9 cellular contexts compared by ENCODE assay signal in the genomic region with DNA sequence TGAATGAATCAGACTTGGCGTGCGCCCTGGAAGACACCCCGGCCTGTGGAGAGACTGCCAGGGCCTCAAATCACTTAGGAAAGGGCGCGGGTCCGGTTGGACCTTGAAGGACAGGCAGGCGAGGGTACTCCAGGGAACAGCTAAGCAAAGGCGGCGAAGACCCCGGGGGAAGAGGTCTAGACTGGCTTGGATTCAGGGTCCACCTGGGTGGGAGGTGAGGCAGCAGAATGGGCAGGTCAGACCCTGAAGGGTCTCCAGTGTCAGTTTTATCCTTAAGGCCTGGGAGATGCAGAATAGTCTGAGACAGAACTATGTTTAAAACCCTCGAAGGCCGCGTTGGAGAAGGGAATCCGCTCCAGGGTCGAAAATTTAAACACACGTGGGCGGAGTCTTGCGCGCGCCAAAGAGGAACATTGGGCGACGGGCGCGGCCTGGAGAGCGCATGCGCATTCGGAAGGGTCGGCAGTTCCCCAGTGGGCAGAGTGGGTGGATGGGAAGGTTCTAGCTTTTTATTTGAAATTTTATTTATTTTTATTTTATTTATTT. TPM values are rescaled to one million over a fixed set of nuclear protein-coding genes. Genes with fewer than 3 reads are reported as not detected.
DNase-seq lines count a peak whose midpoint lies in the region; ATAC-seq lines count a peak whose summit lies in the region.
"Had no signal": no experiment of that assay in that cellular context is flagged by ENCODE, and none has a peak within 500 bp of the region (broad histone marks: within the 10 kb centered on the region; RNA-seq: fewer than 3 reads in every experiment).

No MANE protein-coding gene starts in this region.

- CTCF ChIA-PET in activated CD4-positive, alpha-beta T cell treated with anti-CD3 and anti-CD28 coated beads for 36 hours (lab: Charles Lee): interaction anchor here (0.8 to 7.8 kb wide), 9 partner anchors 10 to 159 kb away, joined by 3 to 94 read pairs (median 6); a partner anchor contains a TSS

- in situ Hi-C loops in Caki2 (cut with HindIII; ENCODE audit: low pct_unique_long_range_greater_than_20kb, low sequenced_read_pairs): no loop called here

- H3K27me3 ChIP-seq in layer of hippocampus (ENCODE audit: control insufficient read depth, insufficient read depth, low read length): no peaks in the 10 kb centered on the region

- intact Hi-C loops in activated CD4-positive, alpha-beta T cell treated with anti-CD3 and anti-CD28 coated beads for 36 hours (cut with DNase I, micrococcal nuclease): loop anchor here in 1 of 2 experiments (2.0 kb wide), 2 partner anchors 71 to 993 kb away; a partner anchor contains a TSS

- DNase-seq in Caki2 (ENCODE audit: low read depth) (peak; percentile 74), NCI-H446 treated with DMSO at 0.1 percent for 48 hours (lab: John Stamatoyannopoulos, UW) (peak; percentile 74)
- peak; percentile 89 for DNase-seq in activated CD4-positive, alpha-beta T cell treated with anti-CD3 and anti-CD28 coated beads for 36 hours
- DNase-seq in stimulated activated CD4-positive, alpha-beta T cell treated with anti-CD3 and anti-CD28 coated beads, Interleukin-2, amount 100 ng/mL, for 4 hours (ENCODE audit: low read depth): peak; percentile 67

- POLR2A ChIA-PET in activated CD4-positive, alpha-beta T cell treated with anti-CD3 and anti-CD28 coated beads for 36 hours (lab: Charles Lee): interaction anchor here (1.0 to 4.2 kb wide), 4 partner anchors 11 to 87 kb away, joined by 3 to 41 read pairs (median 16); a partner anchor contains a TSS

- H3K27ac ChIP-seq in cingulate gyrus (ENCODE audit: low read depth, low read length): peak overlapping the region; percentile 91
- H3K27ac ChIP-seq in layer of hippocampus (ENCODE audit: low read depth, low read length): peak overlapping the region; percentile 99

- no peaks in the 10 kb centered on the region for H3K27me3 Mint-ChIP-seq in activated CD4-positive, alpha-beta T cell treated with anti-CD3 and anti-CD28 coated beads for 36 hours

- H3K9me3 Mint-ChIP-seq in activated CD4-positive, alpha-beta T cell treated with anti-CD3 and anti-CD28 coated beads for 36 hours (ENCODE audit: low read depth): no peaks in the 10 kb centered on the region

- peak overlapping the region; percentile 99 for H3K27ac Mint-ChIP-seq in activated CD4-positive, alpha-beta T cell treated with anti-CD3 and anti-CD28 coated beads for 36 hours

- H3K36me3 Mint-ChIP-seq in activated CD4-positive, alpha-beta T cell treated with anti-CD3 and anti-CD28 coated beads for 36 hours (ENCODE audit: low read depth): peaks cover 50% of the 10 kb centered on the region

- peak overlapping the region; percentile 99 for H3K4me3 Mint-ChIP-seq in activated CD4-positive, alpha-beta T cell treated with anti-CD3 and anti-CD28 coated beads for 36 hours

- ATAC-seq in HG02840 (IDR thresholded peaks at IDR 0.05; ENCODE audit: low FRiP score, unreplicated experiment) (peak; percentile 26), GM21447 (IDR thresholded peaks at IDR 0.05; ENCODE audit: unreplicated experiment) (no peak)
- no peak for ATAC-seq in activated CD4-positive, alpha-beta T cell treated with anti-CD3 and anti-CD28 coated beads for 36 hours

- H3K4me1 Mint-ChIP-seq in activated CD4-positive, alpha-beta T cell treated with anti-CD3 and anti-CD28 coated beads for 36 hours: peaks cover 66% of the 10 kb centered on the region

RNA-seq across cellular contexts. Expression of a gene that starts 0.6 kb away (rescaled TPM):
- 23.4 and 35.9 TPM in 2 replicates for total RNA-seq in Caki2 (2014; rRNA removed; shearing (Covaris generic); ENCODE audit: low replicate concordance)
- 10 to 100 TPM; 64.4 to 65.2 TPM for total RNA-seq in activated CD4-positive, alpha-beta T cell treated with anti-CD3 and anti-CD28 coated beads for 36 hours

RNA-seq across cellular contexts. Expression of a gene that starts 25.4 kb away (rescaled TPM):
- total RNA-seq in Caki2 (2014; rRNA removed; shearing (Covaris generic); ENCODE audit: low replicate concordance): 10.7 and 15.4 TPM in 2 replicates
- total RNA-seq in activated CD4-positive, alpha-beta T cell treated with anti-CD3 and anti-CD28 coated beads for 36 hours: 100 to 1,000 TPM; 103 to 110 TPM

RNA-seq across cellular contexts. Expression of a gene that starts 39.5 kb away (rescaled TPM):
- total RNA-seq in Caki2 (2014; rRNA removed; shearing (Covaris generic); ENCODE audit: low replicate concordance): not detected in 2 replicates
- total RNA-seq in activated CD4-positive, alpha-beta T cell treated with anti-CD3 and anti-CD28 coated beads for 36 hours: not detected
- total RNA-seq: glomerular endothelial cell had no signal

RNA-seq across cellular contexts. Expression of a gene that starts 46.9 kb away (rescaled TPM):
- total RNA-seq in Caki2 (2014; rRNA removed; shearing (Covaris generic); ENCODE audit: low replicate concordance): 9.5 TPM in 1 of 2 replicates, not detected in the other
- 1 to 10 TPM in 1 of 2 experiments, under 1 TPM in 1; 0.86 to 1.2 TPM for total RNA-seq in activated CD4-positive, alpha-beta T cell treated with anti-CD3 and anti-CD28 coated beads for 36 hours
